8 cellular contexts compared by ENCODE assay signal in genomic region chr11:119334173-119334930, GRCh38.
A peak's percentile ranks its signal among the peaks of the same experiment; 100 is the strongest.
DNase-seq lines count a peak whose midpoint lies in the region; ATAC-seq lines count a peak whose summit lies in the region.

RNF26 (plus strand) TSS chr11:119334527; CDS start chr11:119335123, 596 bp downstream.

- H3K36me3 ChIP-seq in BLaER1: peaks cover 6% of the 10 kb centered on the region; the same call in 1 of the 2 replicates

- peak; percentile 100 for DNase-seq in NCI-H69 (lab: John Stamatoyannopoulos, UW)
- peak; percentile 91 for DNase-seq in activated CD4-positive, alpha-beta T cell treated with anti-CD3 and anti-CD28 coated beads, Interleukin-2, amount 50 U/mL, for 1 hour
- DNase-seq in dedifferentiated amniotic fluid mesenchymal stem cell (ENCODE audit: extremely low spot score): peak; percentile 99
- peak; percentile 99 for DNase-seq in left kidney (ENCODE audit: low read depth, low spot score)
- DNase-seq in stimulated activated CD4-positive, alpha-beta T cell treated with anti-CD3 and anti-CD28 coated beads, Interleukin-2, amount 100 ng/mL, for 24 hours: peak; percentile 92 to 93

- peak within 1 kb of the TSS; percentile 87 for H3K27ac ChIP-seq in BLaER1

- peaks cover 10% of the 10 kb centered on the region for H3K27me3 ChIP-seq in BLaER1

- H3K9me3 ChIP-seq in BLaER1: no peaks in the 10 kb centered on the region

- ATAC-seq in GM19328 (IDR thresholded peaks at IDR 0.05; ENCODE audit: unreplicated experiment) (peak; percentile 91), HG03520 (IDR thresholded peaks at IDR 0.05; ENCODE audit: unreplicated experiment) (peak; percentile 93)

- peak within 1 kb of the TSS; percentile 97 for H3K4me3 ChIP-seq in BLaER1

- peaks cover 10% of the 10 kb centered on the region for H4K20me1 ChIP-seq in BLaER1

- peak within 1 kb of the TSS; percentile 93 for H3K9ac ChIP-seq in BLaER1

- peaks cover 72% of the 10 kb centered on the region for H3K4me1 ChIP-seq in BLaER1

- H3K4me2 ChIP-seq in BLaER1: peak within 1 kb of the TSS; percentile 98

Comparison
In these comparisons a context has a peak if more than half of its experiments do, and no peak if none do; other contexts are left out.
1. Peak in every context shown above with its lines: DNase-seq, ATAC-seq, H3K4me3 ChIP-seq and H3K27ac ChIP-seq.